ENCODE assay signal across 13 cellular contexts in the genomic region with DNA sequence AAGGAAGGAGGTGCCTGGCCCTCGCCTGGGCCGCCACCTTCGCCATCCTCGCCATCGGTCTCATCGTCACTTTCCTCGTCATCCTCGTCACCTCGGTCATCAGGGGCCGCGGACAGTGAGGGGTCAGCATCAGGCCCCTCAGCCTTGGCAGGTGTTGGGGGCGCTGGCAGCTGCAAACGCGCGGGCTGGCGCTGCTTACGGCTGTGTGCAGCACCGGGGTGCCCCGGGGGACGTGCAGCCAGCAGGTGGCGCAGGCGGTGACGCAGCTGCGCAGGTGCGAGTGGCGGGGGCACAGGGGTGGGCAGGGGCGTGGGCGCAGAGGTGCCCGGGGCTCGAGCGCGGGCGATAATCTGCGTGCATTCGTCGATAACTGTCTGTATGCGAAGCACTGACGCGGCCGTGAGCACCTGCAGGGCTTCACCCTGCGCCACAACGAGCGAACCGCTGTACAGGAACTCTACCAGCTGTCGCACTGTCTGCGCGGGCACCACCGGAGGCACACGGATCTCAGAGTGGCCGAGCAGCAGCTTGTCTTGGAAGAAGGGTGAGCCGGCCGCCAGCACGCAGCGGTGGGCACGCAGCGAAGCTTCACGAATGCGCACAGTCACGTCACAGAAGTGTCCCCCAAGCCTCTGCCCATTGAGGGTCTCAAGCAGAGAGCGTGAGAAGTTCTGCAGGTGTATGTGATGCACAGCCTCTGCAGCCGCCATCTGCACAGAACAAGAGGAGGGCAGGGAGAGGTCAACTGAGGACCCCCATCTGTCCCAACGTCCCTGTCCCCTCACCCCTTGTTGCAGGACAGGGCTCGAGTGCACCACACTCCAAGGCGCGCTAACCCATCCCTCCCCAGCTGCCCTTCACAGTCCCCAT. TPM values are rescaled to one million over a fixed set of nuclear protein-coding genes. Genes with fewer than 3 reads are reported as not detected.
DNase-seq lines count a peak whose midpoint lies in the region; FAIRE-seq and TF ChIP-seq lines count a peak whose summit lies in the region.
"Had no signal": no experiment of that assay in that cellular context is flagged by ENCODE, and none has a peak within 500 bp of the region (broad histone marks: within the 10 kb centered on the region; RNA-seq: fewer than 3 reads in every experiment).

No MANE protein-coding gene starts in this region.

- peaks cover 20% of the 10 kb centered on the region for H3K36me3 Mint-ChIP-seq in activated CD4-positive, alpha-beta T cell treated with anti-CD3 and anti-CD28 coated beads, Interleukin-2, amount 10 ng/mL, durations not matched to agents 7 days and 5 days (ENCODE audit: low read depth)
- H3K36me3 Mint-ChIP-seq in HFFc6 (ENCODE audit: low read depth) (peaks cover 5% of the 10 kb centered on the region), neural progenitor cell (peaks cover 13% of the 10 kb centered on the region)

- no peaks in the 10 kb centered on the region for H3K27me3 Mint-ChIP-seq in activated CD4-positive, alpha-beta T cell treated with anti-CD3 and anti-CD28 coated beads, Interleukin-2, amount 10 ng/mL, durations not matched to agents 7 days and 5 days
- peaks cover 4% of the 10 kb centered on the region for H3K27me3 Mint-ChIP-seq in HFFc6 (ENCODE audit: insufficient read depth)
- peaks cover 8% of the 10 kb centered on the region for H3K27me3 Mint-ChIP-seq in neural progenitor cell (ENCODE audit: insufficient read depth, low read depth)

- CTCF ChIA-PET in activated CD4-positive, alpha-beta T cell treated with anti-CD3 and anti-CD28 coated beads, Interleukin-2, amount 10 ng/mL, durations not matched to agents 7 days and 5 days (lab: Charles Lee), result interaction anchor here (0.6 to 6.1 kb wide), 3 partner anchors 37 to 222 kb away, joined by 3 to 72 read pairs (median 3); a partner anchor contains a TSS

- no peaks in the 10 kb centered on the region for H3K9me3 Mint-ChIP-seq in activated CD4-positive, alpha-beta T cell treated with anti-CD3 and anti-CD28 coated beads, Interleukin-2, amount 10 ng/mL, durations not matched to agents 7 days and 5 days
- no peaks in the 10 kb centered on the region for H3K9me3 Mint-ChIP-seq in HFFc6
- H3K9me3 Mint-ChIP-seq in neural progenitor cell, result no peaks in the 10 kb centered on the region

- H4K20me1 ChIP-seq in neural progenitor cell (ENCODE audit: low read depth), result peaks cover 8% of the 10 kb centered on the region

- FAIRE-seq in RCC 7860 (lab: Jason Lieb, UNC), result no peak

- TF ChIP-seq CTCF in HFFc6 (IDR thresholded peaks at IDR 0.05) (peak; percentile 59; the same call in 1 of the 2 replicates), astrocyte of the spinal cord (IDR thresholded peaks at IDR 0.05; ENCODE audit: low read depth, low read length) (peak; percentile 0), neural progenitor cell (IDR thresholded peaks at IDR 0.05) (peak; percentile 34)

- H3K4me3 ChIP-seq in astrocyte of the spinal cord (ENCODE audit: low read depth, low read length) (no peak overlapping the region), neural progenitor cell (no peak overlapping the region)
- H3K4me3 ChIP-seq: ovary had no signal

- peaks cover 49% of the 10 kb centered on the region for H3K79me2 ChIP-seq in neural progenitor cell (ENCODE audit: low read depth)

- peaks cover 51% of the 10 kb centered on the region for H3F3A ChIP-seq in neural progenitor cell (ENCODE audit: low read depth)

- peaks cover 16% of the 10 kb centered on the region for H3K4me1 ChIP-seq in neural progenitor cell

- POLR2A ChIA-PET in activated CD4-positive, alpha-beta T cell treated with anti-CD3 and anti-CD28 coated beads, Interleukin-2, amount 10 ng/mL, durations not matched to agents 7 days and 5 days (lab: Charles Lee), result no interaction called here

- H3K4me1 Mint-ChIP-seq in activated CD4-positive, alpha-beta T cell treated with anti-CD3 and anti-CD28 coated beads, Interleukin-2, amount 10 ng/mL, durations not matched to agents 7 days and 5 days, result peaks cover 60% of the 10 kb centered on the region
- peaks cover 26% of the 10 kb centered on the region for H3K4me1 Mint-ChIP-seq in HFFc6 (ENCODE audit: low read depth)
- peaks cover 33% of the 10 kb centered on the region for H3K4me1 Mint-ChIP-seq in neural progenitor cell

- no peak overlapping the region for H3K9ac ChIP-seq in neural progenitor cell

- in situ Hi-C loops in astrocyte of the spinal cord (cut with HindIII; ENCODE audit: low sequenced_read_pairs), result no loop called here

- DNase-seq in activated CD4-positive, alpha-beta T cell treated with anti-CD3 and anti-CD28 coated beads, Interleukin-2, amount 10 ng/mL, durations not matched to agents 7 days and 5 days, result no peak
- DNase-seq in activated CD4-positive, alpha-beta T cell treated with anti-CD3 and anti-CD28 coated beads for 1 hour, result no peak
- DNase-seq in HFFc6, result no peak
- no peak for DNase-seq in astrocyte of the spinal cord (ENCODE audit: low read depth, low spot score)
- DNase-seq in neural progenitor cell (ENCODE audit: low spot score), result no peak
- no peak for DNase-seq in OCI-M2 (lab: John Stamatoyannopoulos, UW; ENCODE audit: unreplicated experiment)
- DNase-seq in T-helper 9 cell, result no peak
- DNase-seq in RCC 7860 (ENCODE audit: low spot score), result no peak
- DNase-seq: activated T-cell treated with anti-CD3 and anti-CD28 coated beads, Interleukin-2, amount 50 U/mL, for 1 hour; hippocampal formation; NCI-H2081; Peyer's patch had no signal

- no peaks in the 10 kb centered on the region for H3K36me3 ChIP-seq in neural progenitor cell
- H3K36me3 ChIP-seq: ovary had no signal

- H3K27ac ChIP-seq in neural progenitor cell, result no peak overlapping the region

- no peak overlapping the region for H3K4me2 ChIP-seq in neural progenitor cell

- H3K4me3 Mint-ChIP-seq in activated CD4-positive, alpha-beta T cell treated with anti-CD3 and anti-CD28 coated beads, Interleukin-2, amount 10 ng/mL, durations not matched to agents 7 days and 5 days, result peak overlapping the region; percentile 90
- H3K4me3 Mint-ChIP-seq in HFFc6, result no peak overlapping the region
- no peak overlapping the region for H3K4me3 Mint-ChIP-seq in neural progenitor cell

- no peak overlapping the region for H2AFZ ChIP-seq in neural progenitor cell (replicated peaks)

- no peaks in the 10 kb centered on the region for H3K27me3 ChIP-seq in neural progenitor cell
- H3K27me3 ChIP-seq: ovary, Peyer's patch had no signal

- H3K27ac Mint-ChIP-seq in activated CD4-positive, alpha-beta T cell treated with anti-CD3 and anti-CD28 coated beads, Interleukin-2, amount 10 ng/mL, durations not matched to agents 7 days and 5 days, result peak overlapping the region; percentile 46
- H3K27ac Mint-ChIP-seq in HFFc6 (no peak overlapping the region), neural progenitor cell (no peak overlapping the region)

- no peaks in the 10 kb centered on the region for H3K9me3 ChIP-seq in neural progenitor cell (ENCODE audit: low read depth)
- H3K9me3 ChIP-seq: ovary, Peyer's patch had no signal

RNA-seq across cellular contexts. Expression of a gene that starts 2.4 kb away (rescaled TPM):
- total RNA-seq in activated CD4-positive, alpha-beta T cell treated with anti-CD3 and anti-CD28 coated beads, Interleukin-2, amount 10 ng/mL, durations not matched to agents 7 days and 5 days, result 10 to 100 TPM; 17.9 to 19.9 TPM
- total RNA-seq in HFFc6 (2021; fragmentation: NEBNext Ultra II Directional; extraction: Animal tissue kit (Norgen Biotek cat#: 25700)), result 10 to 100 TPM; 15.0 to 17.4 (median 16.7) TPM
- total RNA-seq in neural progenitor cell (ENCODE audit: low replicate concordance), result 2.2 and 12.8 TPM in 2 replicates

RNA-seq across cellular contexts. Expression of a gene that starts 5.4 kb away (rescaled TPM):
- total RNA-seq in activated CD4-positive, alpha-beta T cell treated with anti-CD3 and anti-CD28 coated beads, Interleukin-2, amount 10 ng/mL, durations not matched to agents 7 days and 5 days, result 10 to 100 TPM in 1 of 2 experiments, 1 to 10 TPM in 1; 9.8 to 10.2 TPM
- 1 to 10 TPM; 2.0 to 5.7 (median 2.6) TPM for total RNA-seq in HFFc6 (2021; fragmentation: NEBNext Ultra II Directional; extraction: Animal tissue kit (Norgen Biotek cat#: 25700))
- total RNA-seq in neural progenitor cell (ENCODE audit: low replicate concordance), result 11.2 and 17.1 TPM in 2 replicates

RNA-seq across cellular contexts. Expression of a gene that starts 26.7 kb away (rescaled TPM):
- 100 to 1,000 TPM; 457 to 560 TPM for total RNA-seq in activated CD4-positive, alpha-beta T cell treated with anti-CD3 and anti-CD28 coated beads, Interleukin-2, amount 10 ng/mL, durations not matched to agents 7 days and 5 days
- 100 to 1,000 TPM; 376 to 529 (median 445) TPM for total RNA-seq in HFFc6 (2021; fragmentation: NEBNext Ultra II Directional; extraction: Animal tissue kit (Norgen Biotek cat#: 25700))
- 390 and 678 TPM in 2 replicates for total RNA-seq in neural progenitor cell (ENCODE audit: low replicate concordance)

RNA-seq across cellular contexts. Expression of a gene that starts 37.7 kb away (rescaled TPM):
- 100 to 1,000 TPM; 128 to 137 TPM for total RNA-seq in activated CD4-positive, alpha-beta T cell treated with anti-CD3 and anti-CD28 coated beads, Interleukin-2, amount 10 ng/mL, durations not matched to agents 7 days and 5 days
- 100 to 1,000 TPM; 100 to 126 (median 120) TPM for total RNA-seq in HFFc6 (2021; fragmentation: NEBNext Ultra II Directional; extraction: Animal tissue kit (Norgen Biotek cat#: 25700))
- total RNA-seq in neural progenitor cell (ENCODE audit: low replicate concordance), result 141 and 148 TPM in 2 replicates

RNA-seq across cellular contexts. Expression of a gene that starts 41.0 kb away (rescaled TPM):
- 1 to 10 TPM; 7.6 to 7.9 TPM for total RNA-seq in activated CD4-positive, alpha-beta T cell treated with anti-CD3 and anti-CD28 coated beads, Interleukin-2, amount 10 ng/mL, durations not matched to agents 7 days and 5 days
- total RNA-seq in HFFc6 (2021; fragmentation: NEBNext Ultra II Directional; extraction: Animal tissue kit (Norgen Biotek cat#: 25700)), result 1 to 10 TPM; 5.7 to 6.9 (median 6.2) TPM
- 4.4 and 13.2 TPM in 2 replicates for total RNA-seq in neural progenitor cell (ENCODE audit: low replicate concordance)

Comparison
In these comparisons a context has a peak if more than half of its experiments do, and no peak if none do; other contexts are left out.
1. CTCF ChIP-seq: peak in every context shown above with its lines; median percentile 59 in HFFc6; 34 in neural progenitor cell; 0 in astrocyte of the spinal cord.